Comparison of ENCODE assay signal across 23 cellular contexts in the genomic region with DNA sequence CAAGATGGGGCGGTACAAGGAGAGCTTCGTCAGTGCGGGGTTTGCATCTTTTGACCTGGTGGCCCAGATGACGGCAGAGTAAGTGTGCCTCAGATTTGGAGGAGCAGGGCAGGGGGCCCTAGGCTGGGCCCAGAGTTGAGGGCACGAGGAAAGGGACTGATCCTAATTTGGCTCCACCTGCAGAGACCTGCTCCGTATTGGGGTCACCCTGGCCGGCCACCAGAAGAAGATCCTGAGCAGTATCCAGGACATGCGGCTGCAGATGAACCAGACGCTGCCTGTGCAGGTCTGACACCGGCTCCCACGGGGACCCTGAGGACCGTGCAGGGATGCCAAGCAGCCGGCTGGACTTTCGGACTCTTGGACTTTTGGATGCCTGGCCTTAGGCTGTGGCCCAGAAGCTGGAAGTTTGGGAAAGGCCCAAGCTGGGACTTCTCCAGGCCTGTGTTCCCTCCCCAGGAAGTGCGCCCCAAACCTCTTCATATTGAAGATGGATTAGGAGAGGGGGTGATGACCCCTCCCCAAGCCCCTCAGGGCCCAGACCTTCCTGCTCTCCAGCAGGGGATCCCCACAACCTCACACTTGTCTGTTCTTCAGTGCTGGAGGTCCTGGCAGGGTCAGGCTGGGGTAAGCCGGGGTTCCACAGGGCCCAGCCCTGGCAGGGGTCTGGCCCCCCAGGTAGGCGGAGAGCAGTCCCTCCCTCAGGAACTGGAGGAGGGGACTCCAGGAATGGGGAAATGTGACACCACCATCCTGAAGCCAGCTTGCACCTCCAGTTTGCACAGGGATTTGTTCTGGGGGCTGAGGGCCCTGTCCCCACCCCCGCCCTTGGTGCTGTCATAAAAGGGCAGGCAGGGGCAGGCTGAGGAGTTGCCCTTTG. TPM values are rescaled to one million over a fixed set of nuclear protein-coding genes. Genes with fewer than 3 reads are reported as not detected.
DNase-seq lines count a peak whose midpoint lies in the region; FAIRE-seq and TF ChIP-seq lines count a peak whose summit lies in the region.
"Had no signal": no experiment of that assay in that cellular context is flagged by ENCODE, and none has a peak within 500 bp of the region (broad histone marks: within the 10 kb centered on the region; RNA-seq: fewer than 3 reads in every experiment).

No MANE protein-coding gene starts in this region.

- no peak overlapping the region for H2AFZ ChIP-seq in hepatocyte

- no peaks in the 10 kb centered on the region for H3K9me3 Mint-ChIP-seq in nephron progenitor cell
- H3K9me3 Mint-ChIP-seq: activated T-cell treated with anti-CD3 and anti-CD28 coated beads, Interleukin-2, amount 50 U/mL, for 24 hours had no signal

- no peaks in the 10 kb centered on the region for H3K9me3 ChIP-seq in BLaER1
- no peaks in the 10 kb centered on the region for H3K9me3 ChIP-seq in SK-N-MC (ENCODE audit: low read depth, low read length)
- no peaks in the 10 kb centered on the region for H3K9me3 ChIP-seq in hepatocyte (ENCODE audit: low read depth)
- no peaks in the 10 kb centered on the region for H3K9me3 ChIP-seq in esophagus squamous epithelium
- H3K9me3 ChIP-seq in suprapubic skin = no peaks in the 10 kb centered on the region
- H3K9me3 ChIP-seq: heart right ventricle, prostate gland, SK-N-SH had no signal

- H3K4me2 ChIP-seq in BLaER1 (peak overlapping the region; percentile 96), hepatocyte (peak overlapping the region; percentile 11)
- H3K4me2 ChIP-seq: SK-N-SH had no signal

- H3K4me1 ChIP-seq in BLaER1 = peaks cover 33% of the 10 kb centered on the region
- H3K4me1 ChIP-seq in hepatocyte (ENCODE audit: insufficient read depth) = peaks cover 30% of the 10 kb centered on the region
- H3K4me1 ChIP-seq in esophagus squamous epithelium = peaks cover 19 to 37% (median 24%) of the 10 kb centered on the region in 3 donors
- H3K4me1 ChIP-seq in suprapubic skin = peaks cover 49% of the 10 kb centered on the region
- H3K4me1 ChIP-seq: prostate gland had no signal

- FAIRE-seq in urothelium cell line (lab: Jason Lieb, UNC) = no peak

- no peaks in the 10 kb centered on the region for H4K20me1 ChIP-seq in BLaER1
- no peaks in the 10 kb centered on the region for H4K20me1 ChIP-seq in hepatocyte (ENCODE audit: insufficient read depth, poor library complexity, severe bottlenecking)

- WGBS in hepatocyte (ENCODE audit: low lambda C conversion rate, missing lambda C conversion rate) = 82% methylated on average over 18 of the region's 18 CpGs
- 76 to 80% methylated on average over 1 to 7 of the region's 18 CpGs for WGBS in esophagus squamous epithelium, 2 donors
- WGBS in suprapubic skin = 60% methylated on average over 9 of the region's 18 CpGs

- intact Hi-C loops in esophagus squamous epithelium (cut with DNase I) = no loop called here

- H3K4me3 ChIP-seq in BLaER1 (no peak overlapping the region), SK-N-MC (no peak overlapping the region), hepatocyte (no peak overlapping the region), esophagus squamous epithelium (no peak overlapping the region), suprapubic skin (no peak overlapping the region)
- H3K4me3 ChIP-seq: prostate gland had no signal

- H3K27ac ChIP-seq in BLaER1 = no peak overlapping the region
- peak overlapping the region; percentile 86 for H3K27ac ChIP-seq in SK-N-MC
- H3K27ac ChIP-seq in hepatocyte = peak overlapping the region; percentile 66
- peak overlapping the region in 2 of 4 donors; percentile 67 to 79 for H3K27ac ChIP-seq in esophagus squamous epithelium
- no peak overlapping the region for H3K27ac ChIP-seq in suprapubic skin

- DNase-seq in SK-N-MC (ENCODE audit: low read depth, low spot score) (no peak), hepatocyte (ENCODE audit: low spot score) (no peak), nephron progenitor cell (no peak), activated gamma-delta T cell (lab: John Stamatoyannopoulos, UW) (no peak), esophagus squamous epithelium (lab: John Stamatoyannopoulos, UW) (no peak), suprapubic skin (ENCODE audit: low spot score in 2 of 2) (no peak), urothelium cell line (ENCODE audit: low spot score) (no peak)
- DNase-seq: activated CD4-positive, alpha-beta T cell treated with anti-CD3 and anti-CD28 coated beads for 36 hours; activated naive CD4-positive, alpha-beta T cell; activated T-cell treated with anti-CD3 and anti-CD28 coated beads, Interleukin-2, amount 50 U/mL, for 24 hours; amniotic stem cell; Calu3; dermis blood vessel endothelial cell; IMR-90; NCI-H2029 treated with DMSO at 0.1 percent for 48 hours; NCI-H226; NCI-H774; SK-N-SH; stimulated activated CD8-positive, alpha-beta memory T cell treated with anti-CD3 and anti-CD28 coated beads, Interleukin-4, amount 100 ng/mL, for 48 hours; T-helper 17 cell had no signal

- peaks cover under 1% of the 10 kb centered on the region for H3K79me2 ChIP-seq in hepatocyte

- H3K36me3 ChIP-seq in BLaER1 (no peaks in the 10 kb centered on the region; the same call in 1 of the 2 replicates), SK-N-MC (ENCODE audit: insufficient read depth, low read length) (peaks cover 65% of the 10 kb centered on the region), hepatocyte (replicated peaks; ENCODE audit: insufficient read depth, low read depth) (no peaks in the 10 kb centered on the region), esophagus squamous epithelium (peaks cover 0 to 59% (median 25%) of the 10 kb centered on the region in 3 donors), suprapubic skin (peaks cover 36% of the 10 kb centered on the region)

- no peak overlapping the region for H3K9ac ChIP-seq in BLaER1
- no peak overlapping the region for H3K9ac ChIP-seq in SK-N-MC (ENCODE audit: insufficient read length)
- H3K9ac ChIP-seq: SK-N-SH had no signal

- H3K27ac Mint-ChIP-seq in nephron progenitor cell = peak overlapping the region; percentile 96
- H3K27ac Mint-ChIP-seq: activated CD4-positive, alpha-beta T cell treated with anti-CD3 and anti-CD28 coated beads for 36 hours; activated T-cell treated with anti-CD3 and anti-CD28 coated beads, Interleukin-2, amount 50 U/mL, for 24 hours; T-helper 17 cell had no signal

- no peaks in the 10 kb centered on the region for H3K9me2 ChIP-seq in hepatocyte (replicated peaks; ENCODE audit: insufficient read depth)
- H3K9me2 ChIP-seq: SK-N-SH had no signal

- no peak for TF ChIP-seq POLR2A in esophagus squamous epithelium (IDR thresholded peaks at IDR 0.05)
- TF ChIP-seq POLR2A in suprapubic skin (IDR thresholded peaks at IDR 0.05) = no peak

- peaks cover 78% of the 10 kb centered on the region for H3K4me1 Mint-ChIP-seq in nephron progenitor cell

- no peak for TF ChIP-seq EP300 in suprapubic skin (IDR thresholded peaks at IDR 0.05)

- peak overlapping the region; percentile 71 for H3K4me3 Mint-ChIP-seq in nephron progenitor cell
- H3K4me3 Mint-ChIP-seq: activated CD4-positive, alpha-beta T cell treated with anti-CD3 and anti-CD28 coated beads for 36 hours; activated T-cell treated with anti-CD3 and anti-CD28 coated beads, Interleukin-2, amount 50 U/mL, for 24 hours had no signal

- no peak for TF ChIP-seq CTCF in hepatocyte (IDR thresholded peaks at IDR 0.05; ENCODE audit: poor library complexity)
- no peak for TF ChIP-seq CTCF in nephron progenitor cell (IDR thresholded peaks at IDR 0.05)
- no peak for TF ChIP-seq CTCF in esophagus squamous epithelium (IDR thresholded peaks at IDR 0.05)
- no peak for TF ChIP-seq CTCF in suprapubic skin (IDR thresholded peaks at IDR 0.05)

- H3K27me3 Mint-ChIP-seq in nephron progenitor cell (ENCODE audit: low read depth, poor library complexity) = peaks cover 4% of the 10 kb centered on the region

- peaks cover 42% of the 10 kb centered on the region for H3K36me3 Mint-ChIP-seq in nephron progenitor cell (ENCODE audit: low read depth)

- H3K27me3 ChIP-seq in BLaER1 = peaks cover 22% of the 10 kb centered on the region; the same call in 1 of the 2 replicates
- no peaks in the 10 kb centered on the region for H3K27me3 ChIP-seq in hepatocyte
- no peaks in the 10 kb centered on the region for H3K27me3 ChIP-seq in esophagus squamous epithelium
- H3K27me3 ChIP-seq in suprapubic skin = no peaks in the 10 kb centered on the region

RNA-seq across cellular contexts. Expression of a gene that starts 20.0 kb away (rescaled TPM):
- total RNA-seq in hepatocyte (5.2 and 11.0 TPM in 2 replicates), esophagus squamous epithelium (10 to 100 TPM; 14.7 to 58.1 (median 33.1) TPM), suprapubic skin (100 to 1,000 TPM in 2 of 4 donors, 10 to 100 TPM in 2; 84.5 to 152 (median 108) TPM)
- 21.2 and 22.0 TPM in 2 replicates for polyA plus RNA-seq in hepatocyte
- total RNA-seq: activated CD4-positive, alpha-beta T cell treated with anti-CD3 and anti-CD28 coated beads for 36 hours had no signal

Comparison
In these comparisons a context has a peak if more than half of its experiments do, and no peak if none do; other contexts are left out.
1. H3K27ac ChIP-seq: peak in SK-N-MC (single experiment) and hepatocyte (single experiment); none in BLaER1 (single experiment) and suprapubic skin (single experiment).